ENCODE assay signal across 1 cellular context in the genomic region with DNA sequence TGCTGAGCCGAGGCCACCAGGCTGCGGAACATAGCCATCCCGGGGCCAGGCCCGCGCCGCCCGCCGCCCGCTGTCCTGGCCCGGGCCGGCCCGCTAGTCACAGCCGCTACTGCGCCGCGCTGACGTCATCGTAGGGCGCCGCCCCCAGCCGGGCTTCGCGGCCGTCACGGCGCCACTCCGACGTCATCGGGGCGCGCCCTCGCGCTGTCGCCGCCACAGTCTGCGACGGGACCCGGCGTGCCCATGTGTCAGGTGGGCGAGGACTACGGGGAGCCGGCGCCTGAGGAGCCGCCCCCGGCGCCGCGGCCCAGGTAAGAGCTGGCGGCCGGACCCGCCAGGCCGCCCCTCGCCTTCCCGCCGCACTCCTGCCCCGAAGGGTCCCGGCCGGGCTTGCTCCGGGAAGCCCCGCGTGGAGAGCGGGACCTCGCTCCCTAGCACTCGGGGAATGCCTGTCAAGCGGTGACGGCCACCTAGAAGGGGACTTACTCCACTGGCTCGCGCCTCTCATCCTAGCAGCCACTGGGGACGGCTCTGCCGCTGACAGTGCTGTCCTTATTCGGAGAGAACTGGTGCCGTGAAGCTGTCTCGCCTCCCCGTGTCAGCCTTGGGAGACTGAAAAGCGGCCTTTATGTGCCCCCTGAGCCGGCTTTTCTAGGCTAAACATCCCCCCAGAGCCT.
A peak's percentile ranks its signal among the peaks of the same experiment; 100 is the strongest.
TF ChIP-seq lines count a peak whose summit lies in the region.

A gene (plus strand): TSS at position 216 of the 677 bp plus-strand sequence. CDS start 28 bp downstream, at position 244.
A gene with protein sequence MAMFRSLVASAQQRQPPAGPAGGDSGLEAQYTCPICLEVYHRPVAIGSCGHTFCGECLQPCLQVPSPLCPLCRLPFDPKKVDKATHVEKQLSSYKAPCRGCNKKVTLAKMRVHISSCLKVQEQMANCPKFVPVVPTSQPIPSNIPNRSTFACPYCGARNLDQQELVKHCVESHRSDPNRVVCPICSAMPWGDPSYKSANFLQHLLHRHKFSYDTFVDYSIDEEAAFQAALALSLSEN (minus strand): TSS at position 121 of the 677 bp plus-strand sequence. CDS start 83 bp downstream, at position 38.

TF ChIP-seq in K562, 482 proteins besides CTCF, POLR2A, EP300 and RAD21 (continued from another document and continues in another):
- TF ChIP-seq, protein P1, sequence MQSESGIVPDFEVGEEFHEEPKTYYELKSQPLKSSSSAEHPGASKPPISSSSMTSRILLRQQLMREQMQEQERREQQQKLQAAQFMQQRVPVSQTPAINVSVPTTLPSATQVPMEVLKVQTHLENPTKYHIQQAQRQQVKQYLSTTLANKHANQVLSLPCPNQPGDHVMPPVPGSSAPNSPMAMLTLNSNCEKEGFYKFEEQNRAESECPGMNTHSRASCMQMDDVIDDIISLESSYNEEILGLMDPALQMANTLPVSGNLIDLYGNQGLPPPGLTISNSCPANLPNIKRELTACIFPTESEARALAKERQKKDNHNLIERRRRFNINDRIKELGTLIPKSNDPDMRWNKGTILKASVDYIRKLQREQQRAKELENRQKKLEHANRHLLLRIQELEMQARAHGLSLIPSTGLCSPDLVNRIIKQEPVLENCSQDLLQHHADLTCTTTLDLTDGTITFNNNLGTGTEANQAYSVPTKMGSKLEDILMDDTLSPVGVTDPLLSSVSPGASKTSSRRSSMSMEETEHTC (IDR thresholded peaks at IDR 0.05): no peak
- TF ChIP-seq CCNT2 (IDR thresholded peaks at IDR 0.05; ENCODE audit: borderline replicate concordance, extremely low read depth, insufficient read length, low read depth, low read length) (peak; percentile 92), XRCC5 (IDR thresholded peaks at IDR 0.05; ENCODE audit: low read depth, low read length) (no peak), PHB (CRISPR knock-in tag; IDR thresholded peaks at IDR 0.05) (no peak), RFX5 (IDR thresholded peaks at IDR 0.05; ENCODE audit: low read depth, low read length) (peak; percentile 32; the same call in 1 of the 2 replicates), NUFIP1 (IDR thresholded peaks at IDR 0.05; ENCODE audit: partially characterized antibody) (no peak), NCOA1 (IDR thresholded peaks at IDR 0.05; ENCODE audit: low read depth) (no peak), SOX6 (IDR thresholded peaks at IDR 0.05) (peak; percentile 45; the same call in 1 of the 2 replicates), RCOR1 (IDR thresholded peaks at IDR 0.05; ENCODE audit: borderline replicate concordance in 1 of 2, low read depth in 2 of 2, low read length in 2 of 2) (peak in 1 of 2 experiments; percentile 70; a peak in 2 of 4 replicates), TBP (optimal IDR thresholded peaks at IDR 0.05; ENCODE audit: low read depth, low read length) (peak; percentile 59), ZNF197 (CRISPR knock-in tag; IDR thresholded peaks at IDR 0.05; ENCODE audit: low read depth) (no peak), CTBP1 (IDR thresholded peaks at IDR 0.05; ENCODE audit: borderline replicate concordance) (peak; percentile 97), HEY1 (CRISPR knock-in tag; IDR thresholded peaks at IDR 0.05; ENCODE audit: borderline replicate concordance) (no peak), ZNF133 (CRISPR knock-in tag; IDR thresholded peaks at IDR 0.05) (0 out of 2 replicates have a peak, but pooled peaks have one; percentile 20), PRPF4 (IDR thresholded peaks at IDR 0.05; ENCODE audit: insufficient read depth, low read depth, low read length, poor library complexity, severe bottlenecking) (peak; percentile 49), RBBP5 (IDR thresholded peaks at IDR 0.05; ENCODE audit: borderline replicate concordance, insufficient read depth, low read length, poor library complexity, severe bottlenecking) (peak; percentile 94), KLF1 (tag; IDR thresholded peaks at IDR 0.05) (0 out of 2 replicates have a peak, but pooled peaks have one; percentile 43), KAT2B (IDR thresholded peaks at IDR 0.05; ENCODE audit: low read depth, low read length) (no peak)
- TF ChIP-seq, protein P2, sequence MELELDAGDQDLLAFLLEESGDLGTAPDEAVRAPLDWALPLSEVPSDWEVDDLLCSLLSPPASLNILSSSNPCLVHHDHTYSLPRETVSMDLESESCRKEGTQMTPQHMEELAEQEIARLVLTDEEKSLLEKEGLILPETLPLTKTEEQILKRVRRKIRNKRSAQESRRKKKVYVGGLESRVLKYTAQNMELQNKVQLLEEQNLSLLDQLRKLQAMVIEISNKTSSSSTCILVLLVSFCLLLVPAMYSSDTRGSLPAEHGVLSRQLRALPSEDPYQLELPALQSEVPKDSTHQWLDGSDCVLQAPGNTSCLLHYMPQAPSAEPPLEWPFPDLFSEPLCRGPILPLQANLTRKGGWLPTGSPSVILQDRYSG (tag; conservative IDR thresholded peaks at IDR 0.05; ENCODE audit: low read depth): no peak
- TF ChIP-seq, protein P3, sequence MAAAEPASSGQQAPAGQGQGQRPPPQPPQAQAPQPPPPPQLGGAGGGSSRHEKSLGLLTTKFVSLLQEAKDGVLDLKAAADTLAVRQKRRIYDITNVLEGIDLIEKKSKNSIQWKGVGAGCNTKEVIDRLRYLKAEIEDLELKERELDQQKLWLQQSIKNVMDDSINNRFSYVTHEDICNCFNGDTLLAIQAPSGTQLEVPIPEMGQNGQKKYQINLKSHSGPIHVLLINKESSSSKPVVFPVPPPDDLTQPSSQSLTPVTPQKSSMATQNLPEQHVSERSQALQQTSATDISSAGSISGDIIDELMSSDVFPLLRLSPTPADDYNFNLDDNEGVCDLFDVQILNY (CRISPR knock-in tag; IDR thresholded peaks at IDR 0.05): no peak
- TF ChIP-seq, protein P4, sequence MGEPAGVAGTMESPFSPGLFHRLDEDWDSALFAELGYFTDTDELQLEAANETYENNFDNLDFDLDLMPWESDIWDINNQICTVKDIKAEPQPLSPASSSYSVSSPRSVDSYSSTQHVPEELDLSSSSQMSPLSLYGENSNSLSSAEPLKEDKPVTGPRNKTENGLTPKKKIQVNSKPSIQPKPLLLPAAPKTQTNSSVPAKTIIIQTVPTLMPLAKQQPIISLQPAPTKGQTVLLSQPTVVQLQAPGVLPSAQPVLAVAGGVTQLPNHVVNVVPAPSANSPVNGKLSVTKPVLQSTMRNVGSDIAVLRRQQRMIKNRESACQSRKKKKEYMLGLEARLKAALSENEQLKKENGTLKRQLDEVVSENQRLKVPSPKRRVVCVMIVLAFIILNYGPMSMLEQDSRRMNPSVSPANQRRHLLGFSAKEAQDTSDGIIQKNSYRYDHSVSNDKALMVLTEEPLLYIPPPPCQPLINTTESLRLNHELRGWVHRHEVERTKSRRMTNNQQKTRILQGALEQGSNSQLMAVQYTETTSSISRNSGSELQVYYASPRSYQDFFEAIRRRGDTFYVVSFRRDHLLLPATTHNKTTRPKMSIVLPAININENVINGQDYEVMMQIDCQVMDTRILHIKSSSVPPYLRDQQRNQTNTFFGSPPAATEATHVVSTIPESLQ (CRISPR knock-in tag; IDR thresholded peaks at IDR 0.05): no peak
- TF ChIP-seq, protein P5, sequence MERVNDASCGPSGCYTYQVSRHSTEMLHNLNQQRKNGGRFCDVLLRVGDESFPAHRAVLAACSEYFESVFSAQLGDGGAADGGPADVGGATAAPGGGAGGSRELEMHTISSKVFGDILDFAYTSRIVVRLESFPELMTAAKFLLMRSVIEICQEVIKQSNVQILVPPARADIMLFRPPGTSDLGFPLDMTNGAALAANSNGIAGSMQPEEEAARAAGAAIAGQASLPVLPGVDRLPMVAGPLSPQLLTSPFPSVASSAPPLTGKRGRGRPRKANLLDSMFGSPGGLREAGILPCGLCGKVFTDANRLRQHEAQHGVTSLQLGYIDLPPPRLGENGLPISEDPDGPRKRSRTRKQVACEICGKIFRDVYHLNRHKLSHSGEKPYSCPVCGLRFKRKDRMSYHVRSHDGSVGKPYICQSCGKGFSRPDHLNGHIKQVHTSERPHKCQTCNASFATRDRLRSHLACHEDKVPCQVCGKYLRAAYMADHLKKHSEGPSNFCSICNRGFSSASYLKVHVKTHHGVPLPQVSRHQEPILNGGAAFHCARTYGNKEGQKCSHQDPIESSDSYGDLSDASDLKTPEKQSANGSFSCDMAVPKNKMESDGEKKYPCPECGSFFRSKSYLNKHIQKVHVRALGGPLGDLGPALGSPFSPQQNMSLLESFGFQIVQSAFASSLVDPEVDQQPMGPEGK (CRISPR knock-in tag; IDR thresholded peaks at IDR 0.05; ENCODE audit: borderline replicate concordance): no peak
- TF ChIP-seq, protein P6, sequence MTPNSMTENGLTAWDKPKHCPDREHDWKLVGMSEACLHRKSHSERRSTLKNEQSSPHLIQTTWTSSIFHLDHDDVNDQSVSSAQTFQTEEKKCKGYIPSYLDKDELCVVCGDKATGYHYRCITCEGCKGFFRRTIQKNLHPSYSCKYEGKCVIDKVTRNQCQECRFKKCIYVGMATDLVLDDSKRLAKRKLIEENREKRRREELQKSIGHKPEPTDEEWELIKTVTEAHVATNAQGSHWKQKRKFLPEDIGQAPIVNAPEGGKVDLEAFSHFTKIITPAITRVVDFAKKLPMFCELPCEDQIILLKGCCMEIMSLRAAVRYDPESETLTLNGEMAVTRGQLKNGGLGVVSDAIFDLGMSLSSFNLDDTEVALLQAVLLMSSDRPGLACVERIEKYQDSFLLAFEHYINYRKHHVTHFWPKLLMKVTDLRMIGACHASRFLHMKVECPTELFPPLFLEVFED (CRISPR knock-in tag; conservative IDR thresholded peaks at IDR 0.05): no peak
- TF ChIP-seq, protein P7, sequence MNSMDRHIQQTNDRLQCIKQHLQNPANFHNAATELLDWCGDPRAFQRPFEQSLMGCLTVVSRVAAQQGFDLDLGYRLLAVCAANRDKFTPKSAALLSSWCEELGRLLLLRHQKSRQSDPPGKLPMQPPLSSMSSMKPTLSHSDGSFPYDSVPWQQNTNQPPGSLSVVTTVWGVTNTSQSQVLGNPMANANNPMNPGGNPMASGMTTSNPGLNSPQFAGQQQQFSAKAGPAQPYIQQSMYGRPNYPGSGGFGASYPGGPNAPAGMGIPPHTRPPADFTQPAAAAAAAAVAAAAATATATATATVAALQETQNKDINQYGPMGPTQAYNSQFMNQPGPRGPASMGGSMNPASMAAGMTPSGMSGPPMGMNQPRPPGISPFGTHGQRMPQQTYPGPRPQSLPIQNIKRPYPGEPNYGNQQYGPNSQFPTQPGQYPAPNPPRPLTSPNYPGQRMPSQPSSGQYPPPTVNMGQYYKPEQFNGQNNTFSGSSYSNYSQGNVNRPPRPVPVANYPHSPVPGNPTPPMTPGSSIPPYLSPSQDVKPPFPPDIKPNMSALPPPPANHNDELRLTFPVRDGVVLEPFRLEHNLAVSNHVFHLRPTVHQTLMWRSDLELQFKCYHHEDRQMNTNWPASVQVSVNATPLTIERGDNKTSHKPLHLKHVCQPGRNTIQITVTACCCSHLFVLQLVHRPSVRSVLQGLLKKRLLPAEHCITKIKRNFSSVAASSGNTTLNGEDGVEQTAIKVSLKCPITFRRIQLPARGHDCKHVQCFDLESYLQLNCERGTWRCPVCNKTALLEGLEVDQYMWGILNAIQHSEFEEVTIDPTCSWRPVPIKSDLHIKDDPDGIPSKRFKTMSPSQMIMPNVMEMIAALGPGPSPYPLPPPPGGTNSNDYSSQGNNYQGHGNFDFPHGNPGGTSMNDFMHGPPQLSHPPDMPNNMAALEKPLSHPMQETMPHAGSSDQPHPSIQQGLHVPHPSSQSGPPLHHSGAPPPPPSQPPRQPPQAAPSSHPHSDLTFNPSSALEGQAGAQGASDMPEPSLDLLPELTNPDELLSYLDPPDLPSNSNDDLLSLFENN (IDR thresholded peaks at IDR 0.05; ENCODE audit: low read depth in 2 of 2, low read length in 2 of 2): peak in 1 of 2 experiments; percentile 62; a peak in 1 of 4 replicates
- TF ChIP-seq, protein P8, sequence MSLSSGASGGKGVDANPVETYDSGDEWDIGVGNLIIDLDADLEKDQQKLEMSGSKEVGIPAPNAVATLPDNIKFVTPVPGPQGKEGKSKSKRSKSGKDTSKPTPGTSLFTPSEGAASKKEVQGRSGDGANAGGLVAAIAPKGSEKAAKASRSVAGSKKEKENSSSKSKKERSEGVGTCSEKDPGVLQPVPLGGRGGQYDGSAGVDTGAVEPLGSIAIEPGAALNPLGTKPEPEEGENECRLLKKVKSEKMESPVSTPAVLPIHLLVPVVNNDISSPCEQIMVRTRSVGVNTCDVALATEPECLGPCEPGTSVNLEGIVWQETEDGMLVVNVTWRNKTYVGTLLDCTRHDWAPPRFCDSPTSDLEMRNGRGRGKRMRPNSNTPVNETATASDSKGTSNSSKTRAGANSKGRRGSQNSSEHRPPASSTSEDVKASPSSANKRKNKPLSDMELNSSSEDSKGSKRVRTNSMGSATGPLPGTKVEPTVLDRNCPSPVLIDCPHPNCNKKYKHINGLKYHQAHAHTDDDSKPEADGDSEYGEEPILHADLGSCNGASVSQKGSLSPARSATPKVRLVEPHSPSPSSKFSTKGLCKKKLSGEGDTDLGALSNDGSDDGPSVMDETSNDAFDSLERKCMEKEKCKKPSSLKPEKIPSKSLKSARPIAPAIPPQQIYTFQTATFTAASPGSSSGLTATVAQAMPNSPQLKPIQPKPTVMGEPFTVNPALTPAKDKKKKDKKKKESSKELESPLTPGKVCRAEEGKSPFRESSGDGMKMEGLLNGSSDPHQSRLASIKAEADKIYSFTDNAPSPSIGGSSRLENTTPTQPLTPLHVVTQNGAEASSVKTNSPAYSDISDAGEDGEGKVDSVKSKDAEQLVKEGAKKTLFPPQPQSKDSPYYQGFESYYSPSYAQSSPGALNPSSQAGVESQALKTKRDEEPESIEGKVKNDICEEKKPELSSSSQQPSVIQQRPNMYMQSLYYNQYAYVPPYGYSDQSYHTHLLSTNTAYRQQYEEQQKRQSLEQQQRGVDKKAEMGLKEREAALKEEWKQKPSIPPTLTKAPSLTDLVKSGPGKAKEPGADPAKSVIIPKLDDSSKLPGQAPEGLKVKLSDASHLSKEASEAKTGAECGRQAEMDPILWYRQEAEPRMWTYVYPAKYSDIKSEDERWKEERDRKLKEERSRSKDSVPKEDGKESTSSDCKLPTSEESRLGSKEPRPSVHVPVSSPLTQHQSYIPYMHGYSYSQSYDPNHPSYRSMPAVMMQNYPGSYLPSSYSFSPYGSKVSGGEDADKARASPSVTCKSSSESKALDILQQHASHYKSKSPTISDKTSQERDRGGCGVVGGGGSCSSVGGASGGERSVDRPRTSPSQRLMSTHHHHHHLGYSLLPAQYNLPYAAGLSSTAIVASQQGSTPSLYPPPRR (CRISPR knock-in tag; IDR thresholded peaks at IDR 0.05; ENCODE audit: borderline replicate concordance): 0 out of 2 replicates have a peak, but pooled peaks have one; percentile 44
- TF ChIP-seq, protein P9, sequence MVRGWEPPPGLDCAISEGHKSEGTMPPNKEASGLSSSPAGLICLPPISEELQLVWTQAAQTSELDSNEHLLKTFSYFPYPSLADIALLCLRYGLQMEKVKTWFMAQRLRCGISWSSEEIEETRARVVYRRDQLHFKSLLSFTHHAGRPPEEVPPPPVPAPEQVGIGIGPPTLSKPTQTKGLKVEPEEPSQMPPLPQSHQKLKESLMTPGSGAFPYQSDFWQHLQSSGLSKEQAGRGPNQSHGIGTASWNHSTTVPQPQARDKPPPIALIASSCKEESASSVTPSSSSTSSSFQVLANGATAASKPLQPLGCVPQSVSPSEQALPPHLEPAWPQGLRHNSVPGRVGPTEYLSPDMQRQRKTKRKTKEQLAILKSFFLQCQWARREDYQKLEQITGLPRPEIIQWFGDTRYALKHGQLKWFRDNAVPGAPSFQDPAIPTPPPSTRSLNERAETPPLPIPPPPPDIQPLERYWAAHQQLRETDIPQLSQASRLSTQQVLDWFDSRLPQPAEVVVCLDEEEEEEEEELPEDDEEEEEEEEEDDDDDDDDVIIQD (CRISPR knock-in tag; IDR thresholded peaks at IDR 0.05): peak; percentile 85; the same call in 1 of the 2 replicates
- TF ChIP-seq, protein P10, sequence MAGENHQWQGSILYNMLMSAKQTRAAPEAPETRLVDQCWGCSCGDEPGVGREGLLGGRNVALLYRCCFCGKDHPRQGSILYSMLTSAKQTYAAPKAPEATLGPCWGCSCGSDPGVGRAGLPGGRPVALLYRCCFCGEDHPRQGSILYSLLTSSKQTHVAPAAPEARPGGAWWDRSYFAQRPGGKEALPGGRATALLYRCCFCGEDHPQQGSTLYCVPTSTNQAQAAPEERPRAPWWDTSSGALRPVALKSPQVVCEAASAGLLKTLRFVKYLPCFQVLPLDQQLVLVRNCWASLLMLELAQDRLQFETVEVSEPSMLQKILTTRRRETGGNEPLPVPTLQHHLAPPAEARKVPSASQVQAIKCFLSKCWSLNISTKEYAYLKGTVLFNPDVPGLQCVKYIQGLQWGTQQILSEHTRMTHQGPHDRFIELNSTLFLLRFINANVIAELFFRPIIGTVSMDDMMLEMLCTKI (IDR thresholded peaks at IDR 0.05; ENCODE audit: partially characterized antibody): no peak
